ENCODE assay signal across 1 cellular context in genomic region chr17:7523033-7523432, GRCh38.
TF ChIP-seq lines count a peak whose summit lies in the region.

No MANE protein-coding gene starts in this region.

TF ChIP-seq in GM23338, 12 proteins besides CTCF, POLR2A, EP300 and RAD21 (continued from another document):
- TF ChIP-seq ZNF462 (CRISPR knock-in tag; IDR thresholded peaks at IDR 0.05) (no peak), NANOG (IDR thresholded peaks at IDR 0.05; ENCODE audit: borderline replicate concordance) (no peak), ZNF331 (CRISPR knock-in tag; IDR thresholded peaks at IDR 0.05; ENCODE audit: low read depth) (no peak), ETS1 (IDR thresholded peaks at IDR 0.05) (no peak), STAT1 (IDR thresholded peaks at IDR 0.05; ENCODE audit: unreplicated experiment) (no peak), CREB1 (CRISPR knock-in tag; IDR thresholded peaks at IDR 0.05; ENCODE audit: low read depth) (no peak)
